ENCODE assay signal across 1 cellular context in genomic region chr10:115094605-115095004, GRCh38.
TF ChIP-seq lines count a peak whose summit lies in the region.

No MANE protein-coding gene starts in this region.

TF ChIP-seq in H1, 55 proteins besides CTCF, POLR2A, EP300 and RAD21:
- TF ChIP-seq ATF3 (IDR thresholded peaks at IDR 0.05; ENCODE audit: insufficient read depth, low read depth, low read length) (no peak), HDAC2 (IDR thresholded peaks at IDR 0.05; ENCODE audit: borderline replicate concordance in 1 of 2, low read depth in 2 of 2, low read length in 2 of 2) (no peak)
